ENCODE assay signal across 10 cellular contexts in the genomic region with DNA sequence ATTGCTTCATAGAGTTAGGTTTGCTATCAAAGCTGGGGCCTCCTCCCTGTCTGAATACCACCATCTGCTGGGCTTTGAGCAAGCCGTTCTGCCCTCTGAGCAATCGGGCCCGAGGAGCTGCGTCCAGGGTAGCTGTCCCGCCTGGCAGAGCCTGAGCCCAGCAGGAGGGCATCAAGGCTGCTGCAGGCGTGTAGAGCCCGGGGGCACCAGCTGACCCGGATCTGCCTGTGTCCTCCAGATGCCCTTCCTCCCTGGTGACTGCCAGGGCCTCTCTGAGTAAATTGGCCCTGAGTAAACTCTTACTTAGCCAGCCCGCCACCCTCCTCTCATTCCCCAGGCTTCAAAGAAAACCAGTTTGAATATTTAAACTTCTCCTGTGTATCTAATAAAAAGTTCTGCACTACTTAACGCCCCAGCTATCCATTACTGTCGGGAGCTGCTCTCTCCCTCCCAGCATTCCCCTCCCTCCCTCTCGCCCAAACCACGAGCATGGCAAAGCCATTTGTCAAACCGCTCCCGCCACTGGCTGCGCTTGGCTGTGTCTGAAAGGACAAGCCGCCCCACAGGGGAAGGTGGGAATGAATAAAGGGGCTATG. TPM values are rescaled to one million over a fixed set of nuclear protein-coding genes. Genes with fewer than 3 reads are reported as not detected.
A peak's percentile ranks its signal among the peaks of the same experiment; 100 is the strongest.
DNase-seq lines count a peak whose midpoint lies in the region; ATAC-seq and TF ChIP-seq lines count a peak whose summit lies in the region.
"Had no signal": no experiment of that assay in that cellular context is flagged by ENCODE, and none has a peak within 500 bp of the region (broad histone marks: within the 10 kb centered on the region; RNA-seq: fewer than 3 reads in every experiment).

No MANE protein-coding gene starts in this region.

- peaks cover 0 to 24% of the 10 kb centered on the region in 2 donors for H3K36me3 ChIP-seq in psoas muscle (ENCODE audit: insufficient read depth in 1 of 2, low read depth in 1 of 2)

- peak in 3 of 4 donors; percentile 31 to 51 (median 47) for ATAC-seq in psoas muscle
- ATAC-seq in natural killer cell treated with Interleukin-12 subunit alpha and Interleukin-12 subunit beta and Interleukin-15 and Interleukin-18, amount 100 ng/mL, for 72 hours: no peak

- no peaks in the 10 kb centered on the region for H3K9me3 ChIP-seq in psoas muscle

- TF ChIP-seq CTCF in foreskin fibroblast (IDR thresholded peaks at IDR 0.05; ENCODE audit: low read depth, low read length) (no peak), psoas muscle (IDR thresholded peaks at IDR 0.05) (no peak)

- no peak overlapping the region for H3K27ac ChIP-seq in psoas muscle

- H3K27me3 ChIP-seq in psoas muscle (ENCODE audit: insufficient read depth in 3 of 3, low read length in 2 of 3): no peaks in the 10 kb centered on the region

- peaks cover 8 to 18% (median 9%) of the 10 kb centered on the region in 3 donors for H3K36me3 Mint-ChIP-seq in immature natural killer cell
- peaks cover 4% of the 10 kb centered on the region for H3K36me3 Mint-ChIP-seq in natural killer cell treated with Interleukin-12 subunit alpha and Interleukin-12 subunit beta and Interleukin-15 and Interleukin-18, amount 100 ng/mL, for 72 hours

- no peaks in the 10 kb centered on the region for H3K4me1 ChIP-seq in psoas muscle

- H3K27me3 Mint-ChIP-seq in immature natural killer cell (ENCODE audit: low read depth in 3 of 3): peaks cover 3% of the 10 kb centered on the region in 3 donors
- H3K27me3 Mint-ChIP-seq in natural killer cell treated with Interleukin-12 subunit alpha and Interleukin-12 subunit beta and Interleukin-15 and Interleukin-18, amount 100 ng/mL, for 72 hours: no peaks in the 10 kb centered on the region

- H3K4me3 Mint-ChIP-seq in immature natural killer cell: no peak overlapping the region
- no peak overlapping the region for H3K4me3 Mint-ChIP-seq in natural killer cell treated with Interleukin-12 subunit alpha and Interleukin-12 subunit beta and Interleukin-15 and Interleukin-18, amount 100 ng/mL, for 72 hours

- H3K4me3 ChIP-seq in foreskin fibroblast (ENCODE audit: low read depth in 1 of 2, low read length in 2 of 2) (no peak overlapping the region), psoas muscle (no peak overlapping the region)

- WGBS in psoas muscle, 3 donors: 24 to 32% (median 31%) methylated on average over 17 of the region's 17 CpGs

- no peaks in the 10 kb centered on the region for H3K9me3 Mint-ChIP-seq in immature natural killer cell
- no peaks in the 10 kb centered on the region for H3K9me3 Mint-ChIP-seq in natural killer cell treated with Interleukin-12 subunit alpha and Interleukin-12 subunit beta and Interleukin-15 and Interleukin-18, amount 100 ng/mL, for 72 hours

- H3K4me1 Mint-ChIP-seq in immature natural killer cell: peaks cover 25 to 30% of the 10 kb centered on the region in 2 donors
- peaks cover 21 to 22% of the 10 kb centered on the region in 2 donors for H3K4me1 Mint-ChIP-seq in natural killer cell treated with Interleukin-12 subunit alpha and Interleukin-12 subunit beta and Interleukin-15 and Interleukin-18, amount 100 ng/mL, for 72 hours (ENCODE audit: low read depth in 2 of 2)

- DNase-seq in GM03348 (ENCODE audit: low spot score): peak; percentile 20
- peak; percentile 55 to 70 for DNase-seq in NCI-H526 (lab: John Stamatoyannopoulos, UW)
- DNase-seq in foreskin fibroblast: peak; percentile 43 to 71
- no peak for DNase-seq in psoas muscle
- DNase-seq in cerebellar cortex (ENCODE audit: low spot score): no peak
- no peak for DNase-seq in immature natural killer cell
- DNase-seq in natural killer cell treated with Interleukin-12 subunit alpha and Interleukin-12 subunit beta and Interleukin-15 and Interleukin-18, amount 100 ng/mL, for 72 hours (ENCODE audit: low spot score): no peak
- DNase-seq in central memory CD4-positive, alpha-beta T cell: no peak
- DNase-seq: activated CD4-positive, CD25-positive, alpha-beta regulatory T cell treated with anti-CD3 and anti-CD28 coated beads, Interleukin-2, amount 50 U/mL, for 72 hours; stimulated activated CD4-positive, alpha-beta T cell treated with anti-CD3 and anti-CD28 coated beads, Interleukin-2, amount 100 ng/mL, for 48 hours had no signal

- H3K27ac Mint-ChIP-seq in immature natural killer cell: no peak overlapping the region
- no peak overlapping the region for H3K27ac Mint-ChIP-seq in natural killer cell treated with Interleukin-12 subunit alpha and Interleukin-12 subunit beta and Interleukin-15 and Interleukin-18, amount 100 ng/mL, for 72 hours

- intact Hi-C loops in psoas muscle (cut with DNase I): no loop called here

RNA-seq across cellular contexts. Expression of gene CDK5RAP3, which starts 16.4 kb away (rescaled TPM):
- total RNA-seq in psoas muscle: 10 to 100 TPM; 21.0 to 44.1 (median 34.5) TPM
- polyA plus RNA-seq in psoas muscle (10 to 100 TPM; 25.4 to 29.9 (median 25.6) TPM), immature natural killer cell (10 to 100 TPM; 66.3 to 97.2 (median 84.0) TPM)
- 100 to 1,000 TPM; 150 to 278 TPM for total RNA-seq in natural killer cell treated with Interleukin-12 subunit alpha and Interleukin-12 subunit beta and Interleukin-15 and Interleukin-18, amount 100 ng/mL, for 72 hours

RNA-seq across cellular contexts. Expression of gene PRR15L, which starts 29.7 kb away (rescaled TPM):
- not detected for total RNA-seq in psoas muscle
- polyA plus RNA-seq in psoas muscle (under 1 TPM in 2 of 3 donors, not detected in 1; 0.04 to 0.17 TPM), immature natural killer cell (under 1 TPM in 1 of 3 donors, not detected in 2; 0.16 TPM)
- not detected for total RNA-seq in natural killer cell treated with Interleukin-12 subunit alpha and Interleukin-12 subunit beta and Interleukin-15 and Interleukin-18, amount 100 ng/mL, for 72 hours

RNA-seq across cellular contexts. Expression of gene PNPO, which starts 46.0 kb away (rescaled TPM):
- 10 to 100 TPM; 28.2 to 42.3 (median 33.8) TPM for total RNA-seq in psoas muscle
- 10 to 100 TPM; 12.0 to 30.0 (median 12.8) TPM for polyA plus RNA-seq in psoas muscle
- polyA plus RNA-seq in immature natural killer cell: 10 to 100 TPM; 14.3 to 21.2 (median 18.6) TPM
- total RNA-seq in natural killer cell treated with Interleukin-12 subunit alpha and Interleukin-12 subunit beta and Interleukin-15 and Interleukin-18, amount 100 ng/mL, for 72 hours: 10 to 100 TPM; 21.5 to 39.9 TPM

RNA-seq across cellular contexts. Expression of gene COPZ2, which starts 50.3 kb away (rescaled TPM):
- total RNA-seq in psoas muscle: 100 to 1,000 TPM in 1 of 4 donors, 10 to 100 TPM in 3; 56.4 to 130 (median 66.4) TPM
- polyA plus RNA-seq in psoas muscle (10 to 100 TPM; 16.8 to 46.0 (median 35.5) TPM), immature natural killer cell (10 to 100 TPM; 38.9 to 64.2 (median 41.3) TPM)
- total RNA-seq in natural killer cell treated with Interleukin-12 subunit alpha and Interleukin-12 subunit beta and Interleukin-15 and Interleukin-18, amount 100 ng/mL, for 72 hours: 10 to 100 TPM; 14.9 to 32.9 TPM

Comparison
In these comparisons a context has a peak if more than half of its experiments do, and no peak if none do; other contexts are left out.
1. DNase-seq: peak in GM03348 (single experiment), NCI-H526 (2 of 2) and foreskin fibroblast (2 of 2); none in psoas muscle (0 of 2), cerebellar cortex (single experiment), immature natural killer cell (0 of 3), natural killer cell treated with Interleukin-12 subunit alpha and Interleukin-12 subunit beta and Interleukin-15 and Interleukin-18, amount 100 ng/mL, for 72 hours (single experiment) and central memory CD4-positive, alpha-beta T cell (single experiment).
2. ATAC-seq: peak in psoas muscle (3 of 4); none in natural killer cell treated with Interleukin-12 subunit alpha and Interleukin-12 subunit beta and Interleukin-15 and Interleukin-18, amount 100 ng/mL, for 72 hours (0 of 2).